8 cellular contexts compared by ENCODE assay signal in the genomic region with DNA sequence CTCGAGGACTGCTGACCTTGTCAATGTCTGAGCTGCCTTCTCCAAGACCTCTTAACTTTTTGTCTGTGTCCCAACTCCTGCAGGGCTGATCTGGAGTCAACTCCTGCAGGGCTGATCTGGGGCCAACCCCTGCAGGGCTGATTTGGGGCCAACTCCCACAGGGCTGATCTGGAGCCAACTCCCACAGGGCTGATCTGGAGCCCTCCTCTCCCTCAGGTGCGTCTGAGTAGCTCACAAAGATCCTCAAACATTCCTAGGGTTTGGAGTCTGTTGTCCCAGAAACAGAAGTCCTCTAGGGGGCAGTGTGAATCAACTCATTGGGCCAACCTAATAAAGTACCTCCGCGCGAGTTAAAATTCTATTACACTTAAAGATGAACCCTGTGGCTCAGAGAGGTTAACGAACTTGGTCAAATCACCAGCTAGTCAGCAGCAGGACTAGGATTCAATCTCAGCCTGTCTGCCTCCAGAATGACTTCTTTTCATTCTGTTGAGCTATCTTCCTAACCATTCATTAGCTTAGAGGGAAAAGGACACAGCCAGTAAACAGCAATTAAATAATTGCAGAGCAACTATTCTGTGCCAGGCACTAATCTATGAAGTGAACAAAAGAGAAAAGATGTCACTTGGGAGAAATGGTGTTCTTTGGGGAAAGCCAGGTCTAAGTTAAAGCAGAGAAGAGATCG. TPM values are rescaled to one million over a fixed set of nuclear protein-coding genes. Genes with fewer than 3 reads are reported as not detected.
A peak's percentile ranks its signal among the peaks of the same experiment; 100 is the strongest.
DNase-seq lines count a peak whose midpoint lies in the region; ATAC-seq, FAIRE-seq and TF ChIP-seq lines count a peak whose summit lies in the region.

No MANE protein-coding gene starts in this region.

- ATAC-seq in A549 (peak; percentile 87 to 89), HG03097 (IDR thresholded peaks at IDR 0.05; ENCODE audit: low FRiP score, unreplicated experiment) (no peak)

- POLR2A ChIA-PET in A549 (lab: Yijun Ruan, JAX), result interaction anchor here (1.5 kb wide), 1 partner anchor 547 kb away, joined by 3 read pairs; a partner anchor contains a TSS

- DNase-seq in A549 (ENCODE audit: low read depth in 1 of 2, low spot score in 1 of 2) (peak; percentile 36 to 65), GM18507 (ENCODE audit: extremely low spot score, insufficient read length, low read depth) (no peak), NCI-H2171 treated with DMSO at 0.1 percent for 48 hours (lab: John Stamatoyannopoulos, UW) (peak; percentile 68), bronchial epithelial cell (ENCODE audit: low read depth) (peak; percentile 73), kidney glomerular epithelial cell (lab: John Stamatoyannopoulos, UW) (peak; percentile 36)
- peak; percentile 23 for DNase-seq in stimulated activated CD4-positive, alpha-beta T cell treated with anti-CD3 and anti-CD28 coated beads, Interleukin-4, amount 100 ng/mL, for 1 hour

- no peaks in the 10 kb centered on the region for H3K9me3 ChIP-seq in A549

- no peak overlapping the region for H3K27ac ChIP-seq in A549
- peak overlapping the region; percentile 2; the same call in 1 of the 2 replicates for H3K27ac ChIP-seq in VCaP

- no peak for TF ChIP-seq EP300 in A549 (IDR thresholded peaks at IDR 0.05)

- H3K27me3 ChIP-seq in bronchial epithelial cell (ENCODE audit: control insufficient read depth, insufficient read depth, low read length), result no peaks in the 10 kb centered on the region

- CTCF ChIA-PET in A549 (lab: Yijun Ruan, JAX), result interaction anchor here (0.7 to 7.0 kb wide), 39 partner anchors 10 to 807 kb away, joined by 3 to 72 read pairs (median 4); a partner anchor contains a TSS

- FAIRE-seq in A549 (lab: Jason Lieb, UNC) (no peak), GM18507 (lab: Jason Lieb, UNC) (peak; percentile 89), bronchial epithelial cell (lab: Jason Lieb, UNC) (no peak)

- TF ChIP-seq POLR2A in A549 (IDR thresholded peaks at IDR 0.05; ENCODE audit: low read length), result no peak

- H3K4me1 ChIP-seq in A549, result peaks cover 14% of the 10 kb centered on the region

- TF ChIP-seq CTCF in A549 (IDR thresholded peaks at IDR 0.05) (peak; percentile 70), VCaP (conservative IDR thresholded peaks at IDR 0.05) (peak; percentile 80), bronchial epithelial cell (IDR thresholded peaks at IDR 0.05; ENCODE audit: insufficient read depth, low read length, severe bottlenecking) (peak; percentile 78)

- H3K36me3 ChIP-seq in bronchial epithelial cell (ENCODE audit: control insufficient read depth, insufficient read depth, low read length), result no peaks in the 10 kb centered on the region

- WGBS in A549 (ENCODE audit: missing lambda C conversion rate), result 13% methylated on average over 7 of the region's 7 CpGs

- H3K4me2 ChIP-seq in A549, result peak overlapping the region; percentile 41

- H3K4me3 ChIP-seq in A549 (no peak overlapping the region), bronchial epithelial cell (ENCODE audit: low read depth, low read length) (no peak overlapping the region)

- peak; percentile 73 to 74 for TF ChIP-seq RAD21 in A549 (conservative IDR thresholded peaks at IDR 0.05 in 1 of 2, IDR thresholded peaks at IDR 0.05 in 1 of 2)

TF ChIP-seq in A549, 52 proteins besides CTCF, POLR2A, EP300 and RAD21:
- TF ChIP-seq GATA3 (IDR thresholded peaks at IDR 0.05; ENCODE audit: borderline replicate concordance) (no peak), SMC3 (IDR thresholded peaks at IDR 0.05) (peak; percentile 55)

RNA-seq across cellular contexts. Expression of a gene that starts 17.2 kb away (rescaled TPM):
- 7.9 and 8.3 TPM in 2 replicates for polyA plus RNA-seq in A549 (2011; rRNA removed)
- polyA plus RNA-seq in A549 (2012; cell fraction: cytosol; rRNA removed), result 1.2 and 1.3 TPM in 2 replicates
- 1.3 and 1.6 TPM in 2 replicates for polyA plus RNA-seq in A549 (2012; cell fraction: nucleus; rRNA removed)
- 4.5 to 4.8 TPM (median 4.7 TPM) in 3 replicates for polyA plus RNA-seq in A549 (2017; fragmentation: RNase III; extraction: RNeasy Plus Mini Kit Qiagen cat#74134 plus additional on column Dnase treatment)
- polyA minus RNA-seq in A549 (2011; rRNA and poly(A)+ RNA removed), result 6.2 TPM in 2 replicates
- total RNA-seq in bronchial epithelial cell, result 26.9 and 28.3 TPM in 2 replicates

RNA-seq across cellular contexts. Expression of a gene that starts 47.0 kb away (rescaled TPM):
- polyA plus RNA-seq in A549 (2011; rRNA removed) (40.2 and 64.3 TPM in 2 replicates), A549 (2017; fragmentation: RNase III; extraction: RNeasy Plus Mini Kit Qiagen cat#74134 plus additional on column Dnase treatment) (55.9 to 57.2 TPM (median 56.7 TPM) in 3 replicates)
- 14.6 and 18.1 TPM in 2 replicates for polyA plus RNA-seq in A549 (2012; cell fraction: cytosol; rRNA removed)
- 11.3 and 12.4 TPM in 2 replicates for polyA plus RNA-seq in A549 (2012; cell fraction: nucleus; rRNA removed)
- polyA minus RNA-seq in A549 (2011; rRNA and poly(A)+ RNA removed), result 31.2 and 39.1 TPM in 2 replicates
- 29.4 and 29.5 TPM in 2 replicates for total RNA-seq in bronchial epithelial cell
